15 cellular contexts compared by ENCODE assay signal in genomic region chr1:168091720-168092119, GRCh38. TPM values are rescaled to one million over a fixed set of nuclear protein-coding genes. Genes with fewer than 3 reads are reported as not detected.
DNase-seq lines count a peak whose midpoint lies in the region; ATAC-seq and TF ChIP-seq lines count a peak whose summit lies in the region.
"Had no signal": no experiment of that assay in that cellular context is flagged by ENCODE, and none has a peak within 500 bp of the region (broad histone marks: within the 10 kb centered on the region; RNA-seq: fewer than 3 reads in every experiment).

No MANE protein-coding gene starts in this region.

- no peak for TF ChIP-seq POLR2A in uterus (IDR thresholded peaks at IDR 0.05)

- peaks cover 18% of the 10 kb centered on the region for H3K36me3 Mint-ChIP-seq in glutamatergic neuron (ENCODE audit: unreplicated experiment)

- peak overlapping the region; percentile 10 for H3K27ac Mint-ChIP-seq in glutamatergic neuron (ENCODE audit: unreplicated experiment)
- H3K27ac Mint-ChIP-seq: B cell; CD4-positive, alpha-beta T cell; HFFc6 had no signal

- H3K4me1 ChIP-seq in uterus: peaks cover 8 to 9% of the 10 kb centered on the region in 2 donors

- ATAC-seq in HG02610 (IDR thresholded peaks at IDR 0.05; ENCODE audit: unreplicated experiment): no peak

- POLR2A ChIA-PET in RWPE1 (lab: Yijun Ruan, JAX; ENCODE audit: low non-redundant PET): no interaction called here

- H3K36me3 ChIP-seq in uterus: no peaks in the 10 kb centered on the region

- CTCF ChIA-PET in RWPE1 (lab: Yijun Ruan, JAX): interaction anchor here (1.2 kb wide), 1 partner anchor 10 kb away, joined by 3 read pairs; no protein-coding TSS in a partner anchor

- intact Hi-C loops in uterus (cut with DNase I; ENCODE audit: low total_unique reads): no loop called here

- H3K27me3 ChIP-seq in uterus: no peaks in the 10 kb centered on the region

- H3K27ac ChIP-seq in RWPE1 (0 out of 2 replicates have a peak overlapping the region, but pooled peaks have one; percentile 7), uterus (peak overlapping the region; percentile 82 to 89)

- no peak overlapping the region for H3K4me3 ChIP-seq in uterus

- H3K9me3 ChIP-seq in uterus: no peaks in the 10 kb centered on the region

- DNase-seq in RWPE1 (ENCODE audit: low spot score) (no peak), cerebellum (ENCODE audit: low spot score) (peak; percentile 19), glutamatergic neuron (no peak), uterus (no peak), GOT3 (lab: John Stamatoyannopoulos, UW) (no peak), dermis blood vessel endothelial cell (no peak)
- DNase-seq: CD4-positive, alpha-beta T cell; DMS153; DMS79 treated with DMSO at 0.1 percent for 48 hours; EL; GDM1; HCEC 1CT; HFFc6 had no signal

- TF ChIP-seq CTCF in RWPE1 (conservative IDR thresholded peaks at IDR 0.05; ENCODE audit: low read depth) (no peak), glutamatergic neuron (IDR thresholded peaks at IDR 0.05; ENCODE audit: partially characterized antibody, unreplicated experiment) (no peak), uterus (IDR thresholded peaks at IDR 0.05) (no peak)

- H3K4me3 Mint-ChIP-seq in glutamatergic neuron (ENCODE audit: unreplicated experiment): no peak overlapping the region
- H3K4me3 Mint-ChIP-seq: B cell; CD4-positive, alpha-beta T cell; HFFc6 had no signal

- peaks cover 5% of the 10 kb centered on the region for H3K27me3 Mint-ChIP-seq in glutamatergic neuron (ENCODE audit: unreplicated experiment)
- H3K27me3 Mint-ChIP-seq: CD4-positive, alpha-beta T cell had no signal

- H3K4me1 Mint-ChIP-seq in glutamatergic neuron (ENCODE audit: low read depth, unreplicated experiment): peaks cover 6% of the 10 kb centered on the region
- H3K4me1 Mint-ChIP-seq: B cell had no signal

- peaks cover 5% of the 10 kb centered on the region for H3K9me3 Mint-ChIP-seq in glutamatergic neuron (ENCODE audit: unreplicated experiment)
- H3K9me3 Mint-ChIP-seq: CD4-positive, alpha-beta T cell; HFFc6 had no signal

RNA-seq across cellular contexts. Expression of gene GPR161, which starts 45.0 kb away (rescaled TPM):
- total RNA-seq in cerebellum: 59.3 TPM
- 69.3 TPM for total RNA-seq in glutamatergic neuron (ENCODE audit: unreplicated experiment)
- total RNA-seq in uterus: 10 to 100 TPM in 3 of 4 donors, 1 to 10 TPM in 1; 9.7 to 45.5 (median 37.6) TPM
- 18.4 and 19.6 TPM in 2 replicates for total RNA-seq in dermis blood vessel endothelial cell
- total RNA-seq: CD4-positive, alpha-beta T cell had no signal
